In genomic region chr20:25320035-25320800, GRCh38 we compare ENCODE assay signal across 12 cellular contexts.
DNase-seq lines count a peak whose midpoint lies in the region; ATAC-seq and TF ChIP-seq lines count a peak whose summit lies in the region.
"Had no signal": no experiment of that assay in that cellular context is flagged by ENCODE, and none has a peak within 500 bp of the region (broad histone marks: within the 10 kb centered on the region; RNA-seq: fewer than 3 reads in every experiment).

No MANE protein-coding gene starts in this region.

- CTCF ChIA-PET in CD8-positive, alpha-beta T cell (lab: Charles Lee) = interaction anchor here (0.9 kb wide), 1 partner anchor 142 kb away, joined by 3 read pairs; no protein-coding TSS in a partner anchor
- CTCF ChIA-PET in HEK293T (lab: Yijun Ruan, JAX) = no interaction called here

- WGBS in transverse colon (ENCODE audit: low coverage in 1 of 2), 2 donors = 88 to 89% methylated on average over 2 to 13 of the region's 13 CpGs

- H3K4me3 ChIP-seq in CD8-positive, alpha-beta T cell (ENCODE audit: low read depth, low read length) = no peak overlapping the region
- H3K4me3 ChIP-seq in transverse colon = no peak overlapping the region

- peaks cover 38% of the 10 kb centered on the region for H3K4me1 Mint-ChIP-seq in CD8-positive, alpha-beta T cell (ENCODE audit: low read depth)
- H3K4me1 Mint-ChIP-seq in osteocyte (ENCODE audit: unreplicated experiment) = peaks cover 7% of the 10 kb centered on the region

- no peaks in the 10 kb centered on the region for H3K9me3 Mint-ChIP-seq in CD8-positive, alpha-beta T cell
- H3K9me3 Mint-ChIP-seq in osteocyte (ENCODE audit: unreplicated experiment) = no peaks in the 10 kb centered on the region
- H3K9me3 Mint-ChIP-seq: stimulated activated naive CD8-positive, alpha-beta T cell treated with anti-CD3 and anti-CD28 coated beads, Interleukin-15, Interleukin-2, amounts not matched to agents 100 ng/mL and 50 ng/mL, for 24 hours had no signal

- TF ChIP-seq CTCF in CD8-positive, alpha-beta T cell (IDR thresholded peaks at IDR 0.05) = no peak
- TF ChIP-seq CTCF in osteocyte (IDR thresholded peaks at IDR 0.05) (no peak), transverse colon (IDR thresholded peaks at IDR 0.05) (no peak)

- H3K27ac ChIP-seq in CD8-positive, alpha-beta T cell (ENCODE audit: low read depth, low read length) = no peak overlapping the region
- peak overlapping the region in 1 of 4 donors; percentile 61 for H3K27ac ChIP-seq in transverse colon
- H3K27ac ChIP-seq: C4-2B had no signal

- no peak for ATAC-seq in CD8-positive, alpha-beta T cell

- no peak overlapping the region for H3K4me3 Mint-ChIP-seq in CD8-positive, alpha-beta T cell
- no peak overlapping the region for H3K4me3 Mint-ChIP-seq in osteocyte (ENCODE audit: unreplicated experiment)
- H3K4me3 Mint-ChIP-seq: stimulated activated naive CD8-positive, alpha-beta T cell treated with anti-CD3 and anti-CD28 coated beads, Interleukin-15, Interleukin-2, amounts not matched to agents 100 ng/mL and 50 ng/mL, for 24 hours had no signal

- no peaks in the 10 kb centered on the region for H3K9me3 ChIP-seq in CD8-positive, alpha-beta T cell (ENCODE audit: low read length)
- H3K9me3 ChIP-seq in transverse colon = no peaks in the 10 kb centered on the region

- no peak for TF ChIP-seq EP300 in transverse colon (IDR thresholded peaks at IDR 0.05; ENCODE audit: low read depth)

- H3K36me3 Mint-ChIP-seq in CD8-positive, alpha-beta T cell = peaks cover 45% of the 10 kb centered on the region
- peaks cover 5% of the 10 kb centered on the region for H3K36me3 Mint-ChIP-seq in osteocyte (ENCODE audit: unreplicated experiment)

- H3K4me1 ChIP-seq in CD8-positive, alpha-beta T cell (ENCODE audit: insufficient read depth, low read length) = peaks cover 3% of the 10 kb centered on the region
- peaks cover 0 to 27% (median 10%) of the 10 kb centered on the region in 4 donors for H3K4me1 ChIP-seq in transverse colon

- in situ Hi-C loops in transverse colon (cut with MboI; ENCODE audit: low pct_ligation_motif_present in 1 of 4, low pct_unique_long_range_greater_than_20kb in 1 of 4, low sequenced_read_pairs in 3 of 4) = no loop called here

- intact Hi-C loops in CD8-positive, alpha-beta T cell (cut with DNase I, micrococcal nuclease) = no loop called here
- intact Hi-C loops in transverse colon (cut with DNase I; ENCODE audit: low total_unique reads) = no loop called here

- no peaks in the 10 kb centered on the region for H3K27me3 ChIP-seq in CD8-positive, alpha-beta T cell (ENCODE audit: insufficient read depth, low read length)
- no peaks in the 10 kb centered on the region for H3K27me3 ChIP-seq in transverse colon

- no peaks in the 10 kb centered on the region for H3K36me3 ChIP-seq in CD8-positive, alpha-beta T cell (ENCODE audit: insufficient read depth, low read length)
- H3K36me3 ChIP-seq in transverse colon = no peaks in the 10 kb centered on the region

- no peaks in the 10 kb centered on the region for H3K27me3 Mint-ChIP-seq in CD8-positive, alpha-beta T cell (ENCODE audit: low read depth)
- no peaks in the 10 kb centered on the region for H3K27me3 Mint-ChIP-seq in osteocyte (ENCODE audit: unreplicated experiment)
- H3K27me3 Mint-ChIP-seq: stimulated activated naive CD8-positive, alpha-beta T cell treated with anti-CD3 and anti-CD28 coated beads, Interleukin-15, Interleukin-2, amounts not matched to agents 100 ng/mL and 50 ng/mL, for 24 hours had no signal

- DNase-seq in CD8-positive, alpha-beta T cell = no peak
- peak; percentile 47 for DNase-seq in NCI-H1105 (lab: John Stamatoyannopoulos, UW)
- DNase-seq in cerebellar cortex (ENCODE audit: low spot score) = peak; percentile 45
- DNase-seq in osteocyte (ENCODE audit: extremely low spot score, unreplicated experiment) = peak; percentile 57
- DNase-seq in transverse colon = no peak
- DNase-seq in NCI-H526 (lab: John Stamatoyannopoulos, UW) = no peak
- no peak for DNase-seq in HEK293T (ENCODE audit: extremely low spot score)
- no peak for DNase-seq in activated naive CD4-positive, alpha-beta T cell treated with anti-CD3 and anti-CD28 coated beads, Interleukin-2, amount 50 U/mL, for 16 hours
- DNase-seq: activated naive CD4-positive, alpha-beta T cell treated with Interleukin-2 at 50 U/mL for 16 hours; NCI-H2227 treated with DMSO at 0.1 percent for 48 hours had no signal

- TF ChIP-seq POLR2A in transverse colon (IDR thresholded peaks at IDR 0.05) = no peak

- POLR2A ChIA-PET in CD8-positive, alpha-beta T cell (lab: Charles Lee) = interaction anchor here (0.6 kb wide), 1 partner anchor 58 kb away, joined by 3 read pairs; no protein-coding TSS in a partner anchor
- POLR2A ChIA-PET in HEK293T (lab: Yijun Ruan, JAX) = no interaction called here

- peak overlapping the region; percentile 37 for H3K27ac Mint-ChIP-seq in CD8-positive, alpha-beta T cell
- H3K27ac Mint-ChIP-seq in osteocyte (ENCODE audit: unreplicated experiment) = no peak overlapping the region
- H3K27ac Mint-ChIP-seq: stimulated activated naive CD8-positive, alpha-beta T cell treated with anti-CD3 and anti-CD28 coated beads, Interleukin-15, Interleukin-2, amounts not matched to agents 100 ng/mL and 50 ng/mL, for 24 hours had no signal

TF ChIP-seq in HEK293T, 16 proteins besides CTCF, POLR2A, EP300 and RAD21:
- TF ChIP-seq FOXK2 (IDR thresholded peaks at IDR 0.05) (no peak), ZNF384 (IDR thresholded peaks at IDR 0.05) (no peak), PKNOX1 (IDR thresholded peaks at IDR 0.05) (no peak), HDGF (IDR thresholded peaks at IDR 0.05; ENCODE audit: borderline replicate concordance) (no peak), ELF4 (IDR thresholded peaks at IDR 0.05) (no peak), FOXM1 (IDR thresholded peaks at IDR 0.05; ENCODE audit: borderline replicate concordance) (no peak), L3MBTL2 (conservative IDR thresholded peaks at IDR 0.05) (no peak), SP1 (IDR thresholded peaks at IDR 0.05) (no peak), FOXA1 (IDR thresholded peaks at IDR 0.05) (no peak), NFRKB (IDR thresholded peaks at IDR 0.05) (no peak), TARDBP (IDR thresholded peaks at IDR 0.05) (no peak), ARNT (IDR thresholded peaks at IDR 0.05) (no peak), CTBP1 (IDR thresholded peaks at IDR 0.05; ENCODE audit: borderline replicate concordance) (no peak)

Comparison
In these comparisons a context has a peak if more than half of its experiments do, and no peak if none do; other contexts are left out.
1. DNase-seq: peak in NCI-H1105 (single experiment), cerebellar cortex (single experiment) and osteocyte (single experiment); none in CD8-positive, alpha-beta T cell (0 of 7), transverse colon (single experiment), NCI-H526 (0 of 2), HEK293T (single experiment) and activated naive CD4-positive, alpha-beta T cell treated with anti-CD3 and anti-CD28 coated beads, Interleukin-2, amount 50 U/mL, for 16 hours (single experiment).